In the genomic region with DNA sequence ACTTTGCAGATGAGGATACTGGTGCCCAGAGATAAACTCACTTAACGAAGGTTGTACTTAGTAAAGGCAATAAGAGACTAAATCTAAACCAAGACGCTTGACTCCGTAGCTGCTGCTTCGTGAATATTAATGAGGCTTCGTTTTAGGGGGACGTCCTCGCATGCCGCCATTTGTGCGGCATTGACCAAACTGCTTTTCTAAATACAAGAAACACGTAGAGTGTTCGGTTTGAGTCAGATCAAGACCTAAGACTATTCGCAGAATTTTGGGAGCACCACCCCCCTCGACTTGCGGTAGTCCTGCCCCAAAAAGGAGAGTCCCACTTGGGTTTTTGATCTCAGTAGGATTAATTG, we compare ENCODE assay signal across 9 cellular contexts. TPM values are rescaled to one million over a fixed set of nuclear protein-coding genes. Genes with fewer than 3 reads are reported as not detected.
DNase-seq lines count a peak whose midpoint lies in the region; ATAC-seq and TF ChIP-seq lines count a peak whose summit lies in the region.
"Had no signal": no experiment of that assay in that cellular context is flagged by ENCODE, and none has a peak within 500 bp of the region (broad histone marks: within the 10 kb centered on the region; RNA-seq: fewer than 3 reads in every experiment).

No MANE protein-coding gene starts in this region.

- H3K4me1 ChIP-seq in Panc1 (ENCODE audit: control insufficient read depth, insufficient read depth, low read length) (peaks cover 23% of the 10 kb centered on the region), endocrine pancreas (ENCODE audit: control insufficient read depth, insufficient read depth, low read length) (peaks cover 15% of the 10 kb centered on the region)

- TSS peak; percentile 62 for BruUV-seq in Panc1 (replicated peaks; lab: Mats Ljungman, UMichigan)

- DNase-seq in GM12865 (ENCODE audit: low read depth) (peak; percentile 56), Panc1 (ENCODE audit: low read depth, low spot score) (no peak), progenitor cell of endocrine pancreas (ENCODE audit: low spot score, unreplicated experiment) (no peak), NAMALWA (ENCODE audit: low spot score) (no peak), NOMO-1 (lab: John Stamatoyannopoulos, UW; ENCODE audit: unreplicated experiment in 2 of 2) (no peak), SIG-M5 (lab: John Stamatoyannopoulos, UW) (no peak)

- H3K4me1 Mint-ChIP-seq in progenitor cell of endocrine pancreas (ENCODE audit: low read depth) = peaks cover 35% of the 10 kb centered on the region

- H3K27ac Mint-ChIP-seq in progenitor cell of endocrine pancreas = peak overlapping the region; percentile 100

- intact Hi-C loops in Panc1 (cut with micrococcal nuclease; ENCODE audit: unreplicated experiment) = no loop called here

- CTCF ChIA-PET in Panc1 (lab: Charles Lee) = no interaction called here

- H3K9me3 Mint-ChIP-seq in progenitor cell of endocrine pancreas (ENCODE audit: low read depth) = no peaks in the 10 kb centered on the region

- H3K9me3 ChIP-seq in Panc1 (ENCODE audit: control insufficient read depth, insufficient read depth, low read depth, low read length) (no peaks in the 10 kb centered on the region), endocrine pancreas (ENCODE audit: control insufficient read depth, low read length) (no peaks in the 10 kb centered on the region)

- H3K4me3 ChIP-seq in GM12865 (ENCODE audit: low read depth, low read length) = peak overlapping the region; percentile 90
- peak overlapping the region; percentile 93 to 96 for H3K4me3 ChIP-seq in Panc1 (ENCODE audit: low read depth in 2 of 2, low read length in 2 of 2)
- peak overlapping the region; percentile 76 for H3K4me3 ChIP-seq in endocrine pancreas (ENCODE audit: control insufficient read depth, insufficient read depth, low read length)

- TF ChIP-seq CTCF in GM12865 (IDR thresholded peaks at IDR 0.05; ENCODE audit: insufficient read depth, low read depth, low read length, missing control alignments) (no peak), Panc1 (IDR thresholded peaks at IDR 0.05) (no peak), progenitor cell of endocrine pancreas (IDR thresholded peaks at IDR 0.05; ENCODE audit: unreplicated experiment) (no peak)

- peak overlapping the region; percentile 88 for H3K27ac ChIP-seq in Panc1 (ENCODE audit: low read length)

- no peaks in the 10 kb centered on the region for H3K27me3 ChIP-seq in Panc1 (ENCODE audit: control insufficient read depth, insufficient read depth, low read length)
- no peaks in the 10 kb centered on the region for H3K27me3 ChIP-seq in endocrine pancreas (ENCODE audit: control insufficient read depth, insufficient read depth, low read length)

- H3K9ac ChIP-seq in endocrine pancreas (ENCODE audit: control insufficient read depth, insufficient read depth, low read length) = no peak overlapping the region

- H3K27me3 Mint-ChIP-seq in progenitor cell of endocrine pancreas = no peaks in the 10 kb centered on the region

- H3K36me3 Mint-ChIP-seq in progenitor cell of endocrine pancreas (ENCODE audit: insufficient read depth) = peaks cover 29% of the 10 kb centered on the region

- POLR2A ChIA-PET in Panc1 (lab: Charles Lee) = interaction anchor here (0.5 kb wide), 1 partner anchor 203 kb away, joined by 3 read pairs; no protein-coding TSS in a partner anchor

- H3K36me3 ChIP-seq in Panc1 (ENCODE audit: control insufficient read depth, insufficient read depth, low read length) = peaks cover 46% of the 10 kb centered on the region
- H3K36me3 ChIP-seq in endocrine pancreas (ENCODE audit: control insufficient read depth, insufficient read depth, low read length) = peaks cover 2% of the 10 kb centered on the region

- in situ Hi-C loops in Panc1 (cut with HindIII; ENCODE audit: low pct_unique_long_range_greater_than_20kb, low sequenced_read_pairs) = no loop called here

- TF ChIP-seq POLR2A in GM18505 (IDR thresholded peaks at IDR 0.05; ENCODE audit: borderline replicate concordance, extremely low read depth, insufficient read depth, insufficient read length) = no peak

- ATAC-seq in Panc1 (peak; percentile 0; the same call in 1 of the 2 replicates), GM18505 (IDR thresholded peaks at IDR 0.05; ENCODE audit: unreplicated experiment) (no peak)

- peak overlapping the region; percentile 98 for H3K4me3 Mint-ChIP-seq in progenitor cell of endocrine pancreas (ENCODE audit: low read depth)

RNA-seq across cellular contexts. Expression of gene NPM1, which starts 1.1 kb away (rescaled TPM):
- total RNA-seq in Panc1 (2021; ENCODE audit: unreplicated experiment) (1,864 TPM), progenitor cell of endocrine pancreas (1,367 and 1,453 TPM in 2 replicates)
- 1,117 TPM for polyA plus RNA-seq in Panc1 (2012; ENCODE audit: insufficient read length)

RNA-seq across cellular contexts. Expression of gene FGF18, which starts 30.7 kb away (rescaled TPM):
- 1.7 TPM for total RNA-seq in Panc1 (2021; ENCODE audit: unreplicated experiment)
- polyA plus RNA-seq in Panc1 (2012; ENCODE audit: insufficient read length) = 0.78 TPM
- 2.3 and 2.6 TPM in 2 replicates for total RNA-seq in progenitor cell of endocrine pancreas
- total RNA-seq: NCI-H460 had no signal
